ENCODE assay signal across 21 cellular contexts in the genomic region with DNA sequence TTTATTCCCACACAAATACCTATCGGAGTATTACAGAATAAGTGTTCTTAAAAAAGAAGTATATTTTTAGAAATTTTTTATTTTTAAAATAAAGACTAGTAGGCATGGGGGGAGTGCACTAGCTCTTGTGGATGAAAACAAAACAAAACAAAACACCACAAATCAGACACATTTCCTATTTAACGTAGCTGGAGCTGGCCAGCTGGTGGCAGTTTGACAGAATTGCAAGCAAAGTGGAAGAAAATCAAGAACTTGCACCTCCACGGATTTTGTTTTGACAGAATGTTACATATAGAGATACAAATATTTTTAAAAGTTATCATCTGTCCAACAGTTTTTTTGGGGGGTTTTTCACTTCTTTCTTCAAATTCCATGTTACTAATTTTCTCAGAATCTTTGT.
DNase-seq lines count a peak whose midpoint lies in the region; ATAC-seq, FAIRE-seq and TF ChIP-seq lines count a peak whose summit lies in the region.
"Had no signal": no experiment of that assay in that cellular context is flagged by ENCODE, and none has a peak within 500 bp of the region (broad histone marks: within the 10 kb centered on the region; RNA-seq: fewer than 3 reads in every experiment).

No MANE protein-coding gene starts in this region.

- FAIRE-seq in H1 (lab: Jason Lieb, UNC), result no peak
- FAIRE-seq: small intestine had no signal

- H3K4ac ChIP-seq in H1 (replicated peaks; ENCODE audit: insufficient read length, low read depth, low read length), result no peak overlapping the region

- DNase-seq in GM12864 (ENCODE audit: low read depth), result no peak
- DNase-seq in LNCaP clone FGC (ENCODE audit: low read depth), result no peak
- DNase-seq in H1 (ENCODE audit: low read depth in 1 of 2, low spot score in 2 of 2), result no peak
- DNase-seq in neural crest cell (ENCODE audit: low read depth, low spot score), result no peak
- DNase-seq in gastrocnemius medialis, result no peak
- DNase-seq in activated CD4-positive, CD25-positive, alpha-beta regulatory T cell treated with anti-CD3 and anti-CD28 coated beads, Interleukin-2, amount 50 U/mL, for 72 hours, result no peak
- DNase-seq: activated CD8-positive, alpha-beta memory T cell treated with anti-CD3 and anti-CD28 coated beads, Interleukin-2, amount 10 ng/mL, durations not matched to agents 7 days and 5 days; dermis blood vessel endothelial cell; DMS79 treated with DMSO at 0.1 percent for 48 hours; heart left ventricle; naive thymus-derived CD4-positive, alpha-beta T cell; NCI-H2081; NCI-H524; small intestine; stimulated activated CD8-positive, alpha-beta memory T cell treated with anti-CD3 and anti-CD28 coated beads, Interleukin-4, amount 100 ng/mL, for 48 hours; T1000 had no signal

- H2BK12ac ChIP-seq in H1 (ENCODE audit: low read depth, low read length), result no peak overlapping the region

- in situ Hi-C loops in gastrocnemius medialis (cut with MboI; ENCODE audit: low sequenced_read_pairs in 4 of 4), result no loop called here

- H2BK120ac ChIP-seq in H1 (replicated peaks; ENCODE audit: low read depth, low read length), result no peak overlapping the region

- H3K9me3 ChIP-seq in H1 (ENCODE audit: insufficient read depth in 2 of 2, low read depth in 1 of 2, low read length in 1 of 2) (no peaks in the 10 kb centered on the region), gastrocnemius medialis (no peaks in the 10 kb centered on the region)
- H3K9me3 ChIP-seq: heart left ventricle had no signal

- no peak overlapping the region for H3K4me3 Mint-ChIP-seq in neural crest cell
- H3K4me3 Mint-ChIP-seq: activated CD8-positive, alpha-beta memory T cell treated with anti-CD3 and anti-CD28 coated beads, Interleukin-2, amount 10 ng/mL, durations not matched to agents 7 days and 5 days; activated T-helper 17 cell treated with anti-CD3 and anti-CD28 coated beads, Interleukin-2, amount 50 U/mL, for 72 hours; brain; CD14-positive monocyte; naive thymus-derived CD4-positive, alpha-beta T cell had no signal

- H3K4me1 ChIP-seq in H1 (replicated peaks in 1 of 4; ENCODE audit: control insufficient read depth in 3 of 4, insufficient read depth in 4 of 4, low read length in 3 of 4) (no peaks in the 10 kb centered on the region), gastrocnemius medialis (peaks cover 3 to 13% of the 10 kb centered on the region in 2 donors)

- 88% methylated on average over 3 of the region's 3 CpGs; no CpG with 5 or more reads in 1 of the 2 experiments for WGBS in H1 (ENCODE audit: extremely low coverage in 1 of 2, insufficient coverage in 1 of 2, insufficient read length in 1 of 2, insufficient replicate concordance in 2 of 2, low coverage in 1 of 2, low lambda C conversion rate in 2 of 2, missing lambda C conversion rate in 1 of 2), 2 experiments

- H2AFZ ChIP-seq in H1 (ENCODE audit: low read length), result no peak overlapping the region

- no peak overlapping the region for H2AK5ac ChIP-seq in H1 (ENCODE audit: low read depth, low read length)

- H4K8ac ChIP-seq in H1 (ENCODE audit: extremely low read depth, insufficient read depth, low read length), result no peak overlapping the region

- no peak overlapping the region for H3K4me2 ChIP-seq in H1 (ENCODE audit: insufficient read depth in 1 of 2, low read depth in 2 of 2, low read length in 2 of 2)

- no peak overlapping the region for H3K23ac ChIP-seq in H1 (ENCODE audit: insufficient read length)

- no peaks in the 10 kb centered on the region for H3K79me1 ChIP-seq in H1 (ENCODE audit: low read depth, low read length)

- ATAC-seq in gastrocnemius medialis, result no peak
- ATAC-seq in HG03460 (IDR thresholded peaks at IDR 0.05; ENCODE audit: unreplicated experiment), result no peak
- ATAC-seq: activated CD8-positive, alpha-beta memory T cell treated with anti-CD3 and anti-CD28 coated beads, Interleukin-2, amount 10 ng/mL, durations not matched to agents 7 days and 5 days; activated T-helper 17 cell treated with anti-CD3 and anti-CD28 coated beads, Interleukin-2, amount 50 U/mL, for 72 hours; heart left ventricle; naive thymus-derived CD4-positive, alpha-beta T cell had no signal

- no peaks in the 10 kb centered on the region for H3K9me3 Mint-ChIP-seq in neural crest cell
- H3K9me3 Mint-ChIP-seq: activated T-helper 17 cell treated with anti-CD3 and anti-CD28 coated beads, Interleukin-2, amount 50 U/mL, for 72 hours had no signal

- POLR2A ChIA-PET in H1 (lab: Charles Lee; ENCODE audit: partially characterized antibody), result no interaction called here

- TF ChIP-seq CTCF in GM12864 (IDR thresholded peaks at IDR 0.05; ENCODE audit: low read depth, low read length, missing control alignments) (peak; percentile 32), LNCaP clone FGC (IDR thresholded peaks at IDR 0.05; ENCODE audit: control insufficient read depth, extremely low read depth, insufficient read depth) (0 out of 2 replicates have a peak, but pooled peaks have one; percentile 20), H1 (IDR thresholded peaks at IDR 0.05; ENCODE audit: control extremely low read depth in 1 of 3, insufficient read depth in 1 of 3, low read depth in 1 of 3, low read length in 3 of 3) (peak in 2 of 3 experiments; percentile 28 to 32; a peak in 3 of 4 replicates), neural crest cell (conservative IDR thresholded peaks at IDR 0.05) (peak; percentile 48), gastrocnemius medialis (IDR thresholded peaks at IDR 0.05 in 4 of 5, conservative IDR thresholded peaks at IDR 0.05 in 1 of 5) (no peak)

- H3K27ac ChIP-seq in H1 (ENCODE audit: low read depth, low read length) (no peak overlapping the region), gastrocnemius medialis (no peak overlapping the region)
- H3K27ac ChIP-seq: heart left ventricle, SK-N-MC had no signal

- H3K14ac ChIP-seq in H1 (ENCODE audit: insufficient read length), result no peak overlapping the region

- no peak for TF ChIP-seq POLR2A in H1 (IDR thresholded peaks at IDR 0.05; ENCODE audit: control extremely low read depth in 1 of 2, low read depth in 2 of 2, low read length in 2 of 2)
- TF ChIP-seq POLR2A in gastrocnemius medialis (IDR thresholded peaks at IDR 0.05), result no peak

- no peak overlapping the region for H3K27ac Mint-ChIP-seq in neural crest cell (ENCODE audit: unreplicated experiment)
- H3K27ac Mint-ChIP-seq: activated CD8-positive, alpha-beta memory T cell treated with anti-CD3 and anti-CD28 coated beads, Interleukin-2, amount 10 ng/mL, durations not matched to agents 7 days and 5 days; activated T-helper 17 cell treated with anti-CD3 and anti-CD28 coated beads, Interleukin-2, amount 50 U/mL, for 72 hours; brain; CD14-positive monocyte; naive thymus-derived CD4-positive, alpha-beta T cell had no signal

- no peak overlapping the region for H4K5ac ChIP-seq in H1 (ENCODE audit: insufficient read length, low read depth, low read length)

- H2BK15ac ChIP-seq in H1 (ENCODE audit: low read length), result no peak overlapping the region

- no peaks in the 10 kb centered on the region for H3K27me3 ChIP-seq in H1 (replicated peaks in 1 of 4; ENCODE audit: control insufficient read depth in 3 of 4, extremely low read depth in 1 of 4, insufficient read depth in 3 of 4, low read length in 3 of 4)
- no peaks in the 10 kb centered on the region for H3K27me3 ChIP-seq in gastrocnemius medialis
- H3K27me3 ChIP-seq: heart left ventricle had no signal

- H3K36me3 ChIP-seq in H1 (ENCODE audit: control insufficient read depth in 2 of 4, insufficient read depth in 4 of 4, low read length in 3 of 4) (no peaks in the 10 kb centered on the region), gastrocnemius medialis (no peaks in the 10 kb centered on the region)
- H3K36me3 ChIP-seq: heart left ventricle had no signal

- H3K36me3 Mint-ChIP-seq in neural crest cell (ENCODE audit: low read depth), result no peaks in the 10 kb centered on the region
- H3K36me3 Mint-ChIP-seq: activated CD8-positive, alpha-beta memory T cell treated with anti-CD3 and anti-CD28 coated beads, Interleukin-2, amount 10 ng/mL, durations not matched to agents 7 days and 5 days; brain; CD14-positive monocyte had no signal

- no peak overlapping the region for H4K91ac ChIP-seq in H1 (replicated peaks; ENCODE audit: insufficient read length, low read length)

- no peak overlapping the region for H3K18ac ChIP-seq in H1 (ENCODE audit: extremely low read depth, low read length)

- H3K56ac ChIP-seq in H1 (replicated peaks; ENCODE audit: insufficient read length, low read depth, low read length), result no peak overlapping the region

- H3K79me2 ChIP-seq in H1 (ENCODE audit: control insufficient read depth in 1 of 2, insufficient read depth in 2 of 2, low read length in 2 of 2), result no peaks in the 10 kb centered on the region

- H3K9ac ChIP-seq in H1 (replicated peaks in 1 of 4; ENCODE audit: extremely low read depth in 1 of 4, low read depth in 3 of 4, low read length in 3 of 4), result no peak overlapping the region

- no peak overlapping the region for H2BK20ac ChIP-seq in H1 (ENCODE audit: low read length)

- CTCF ChIA-PET in H1 (lab: Charles Lee; ENCODE audit: partially characterized antibody), result interaction anchor here (0.5 to 1.9 kb wide), 9 partner anchors 8 to 926 kb away, joined by 3 to 8 read pairs (median 3); no protein-coding TSS in a partner anchor

- intact Hi-C loops in gastrocnemius medialis (cut with DNase I; ENCODE audit: low total_unique reads), result no loop called here

- no peaks in the 10 kb centered on the region for H3K23me2 ChIP-seq in H1 (ENCODE audit: low read depth, low read length)

- no peak overlapping the region for H2BK5ac ChIP-seq in H1 (ENCODE audit: low read depth, low read length)

- no peaks in the 10 kb centered on the region for H4K20me1 ChIP-seq in H1 (replicated peaks in 1 of 2; ENCODE audit: control insufficient read depth in 1 of 2, insufficient read depth in 2 of 2, low read length in 2 of 2)

- TF ChIP-seq EP300 in H1 (IDR thresholded peaks at IDR 0.05; ENCODE audit: borderline replicate concordance in 1 of 2, low read depth in 2 of 2, low read length in 2 of 2), result no peak

- peak in 1 of 2 experiments; percentile 26; a peak in 2 of 4 replicates for TF ChIP-seq RAD21 in H1 (IDR thresholded peaks at IDR 0.05 in 1 of 2, conservative IDR thresholded peaks at IDR 0.05 in 1 of 2; ENCODE audit: low read depth in 2 of 2, low read length in 2 of 2)

- no peaks in the 10 kb centered on the region for H3K4me1 Mint-ChIP-seq in neural crest cell
- H3K4me1 Mint-ChIP-seq: activated CD8-positive, alpha-beta memory T cell treated with anti-CD3 and anti-CD28 coated beads, Interleukin-2, amount 10 ng/mL, durations not matched to agents 7 days and 5 days; activated T-helper 17 cell treated with anti-CD3 and anti-CD28 coated beads, Interleukin-2, amount 50 U/mL, for 72 hours had no signal

- H3K27me3 Mint-ChIP-seq in neural crest cell (ENCODE audit: low read depth), result no peaks in the 10 kb centered on the region
- H3K27me3 Mint-ChIP-seq: activated CD8-positive, alpha-beta memory T cell treated with anti-CD3 and anti-CD28 coated beads, Interleukin-2, amount 10 ng/mL, durations not matched to agents 7 days and 5 days had no signal

- H3K4me3 ChIP-seq in GM12864 (ENCODE audit: low read depth, low read length), result no peak overlapping the region
- no peak overlapping the region for H3K4me3 ChIP-seq in LNCaP clone FGC (ENCODE audit: low read depth, low read length)
- H3K4me3 ChIP-seq in H1 (ENCODE audit: extremely low read depth in 1 of 4, insufficient read depth in 2 of 4, low read depth in 3 of 4, low read length in 4 of 4), result no peak overlapping the region
- H3K4me3 ChIP-seq in gastrocnemius medialis, result no peak overlapping the region
- H3K4me3 ChIP-seq: heart left ventricle, SK-N-MC had no signal

TF ChIP-seq in H1, 55 proteins besides CTCF, POLR2A, EP300 and RAD21 (continues in another document):
- TF ChIP-seq CREB1 (IDR thresholded peaks at IDR 0.05), result no peak

Comparison
In these comparisons a context has a peak if more than half of its experiments do, and no peak if none do; other contexts are left out.
1. CTCF ChIP-seq: peak in GM12864 (single experiment), LNCaP clone FGC (single experiment), H1 (2 of 3) and neural crest cell (single experiment); none in gastrocnemius medialis (0 of 5).